ENCODE assay signal across 10 cellular contexts in the genomic region with DNA sequence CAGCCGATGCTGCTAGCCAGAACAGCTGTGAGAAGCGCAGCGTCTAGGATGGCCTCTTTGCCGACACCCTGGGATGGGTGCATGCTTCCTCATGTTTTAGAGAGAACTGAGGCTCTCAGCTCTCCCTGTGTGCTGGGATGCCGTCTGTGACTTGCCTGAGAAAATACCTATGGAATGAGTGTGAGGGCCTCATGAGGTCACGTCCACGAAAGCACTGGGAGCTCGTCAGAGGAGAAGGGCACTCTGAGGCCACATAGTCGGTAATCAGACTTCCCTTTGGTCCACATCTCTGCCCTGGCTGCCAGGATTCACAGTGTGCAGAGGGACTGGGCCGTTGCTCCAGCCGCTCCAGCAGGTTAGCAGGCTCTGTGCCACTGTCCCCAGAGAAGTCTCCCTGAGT. TPM values are rescaled to one million over a fixed set of nuclear protein-coding genes. Genes with fewer than 3 reads are reported as not detected.
DNase-seq lines count a peak whose midpoint lies in the region; ATAC-seq and TF ChIP-seq lines count a peak whose summit lies in the region.
"Had no signal": no experiment of that assay in that cellular context is flagged by ENCODE, and none has a peak within 500 bp of the region (broad histone marks: within the 10 kb centered on the region; RNA-seq: fewer than 3 reads in every experiment).

No MANE protein-coding gene starts in this region.

- peaks cover 49 to 66% of the 10 kb centered on the region in 2 donors for H3K4me1 ChIP-seq in gastrocnemius medialis

- intact Hi-C loops in gastrocnemius medialis (cut with DNase I; ENCODE audit: low total_unique reads): no loop called here

- no peaks in the 10 kb centered on the region for H3K27me3 ChIP-seq in gastrocnemius medialis

- no peak for TF ChIP-seq CTCF in WI38 (IDR thresholded peaks at IDR 0.05; ENCODE audit: low read depth, low read length)
- TF ChIP-seq CTCF in gastrocnemius medialis (IDR thresholded peaks at IDR 0.05 in 4 of 5, conservative IDR thresholded peaks at IDR 0.05 in 1 of 5): no peak

- no peaks in the 10 kb centered on the region for H3K9me3 ChIP-seq in gastrocnemius medialis

- no peaks in the 10 kb centered on the region for H3K36me3 ChIP-seq in gastrocnemius medialis

- peak overlapping the region in 2 of 4 donors; percentile 21 to 55 for H3K27ac ChIP-seq in gastrocnemius medialis

- DNase-seq in GM03348 (ENCODE audit: low spot score) (peak; percentile 67), glomerular visceral epithelial cell (ENCODE audit: extremely low spot score) (peak; percentile 66), gastrocnemius medialis (no peak), COLO668 (lab: John Stamatoyannopoulos, UW; ENCODE audit: unreplicated experiment) (no peak), NCI-H345 (lab: John Stamatoyannopoulos, UW) (no peak)
- no peak for DNase-seq in stimulated activated effector memory CD8-positive, alpha-beta T cell treated with anti-CD3 and anti-CD28 coated beads, Interleukin-12 subunit alpha, Interleukin-12 subunit beta, amount 100 ng/mL, for 72 hours (ENCODE audit: low spot score in 2 of 2)
- DNase-seq: activated naive CD8-positive, alpha-beta T cell treated with anti-CD3 and anti-CD28 coated beads, Interleukin-2, amount 10 ng/mL, durations not matched to agents 7 days and 5 days; T-cell had no signal

- peaks cover 6% of the 10 kb centered on the region for H3K36me3 Mint-ChIP-seq in stimulated activated effector memory CD8-positive, alpha-beta T cell treated with anti-CD3 and anti-CD28 coated beads, Interleukin-12 subunit alpha, Interleukin-12 subunit beta, amount 100 ng/mL, for 72 hours

- H3K9me3 Mint-ChIP-seq in stimulated activated effector memory CD8-positive, alpha-beta T cell treated with anti-CD3 and anti-CD28 coated beads, Interleukin-12 subunit alpha, Interleukin-12 subunit beta, amount 100 ng/mL, for 72 hours: no peaks in the 10 kb centered on the region
- H3K9me3 Mint-ChIP-seq: activated naive CD8-positive, alpha-beta T cell treated with anti-CD3 and anti-CD28 coated beads, Interleukin-2, amount 10 ng/mL, durations not matched to agents 7 days and 5 days; T-cell had no signal

- no peak overlapping the region for H3K27ac Mint-ChIP-seq in stimulated activated effector memory CD8-positive, alpha-beta T cell treated with anti-CD3 and anti-CD28 coated beads, Interleukin-12 subunit alpha, Interleukin-12 subunit beta, amount 100 ng/mL, for 72 hours
- H3K27ac Mint-ChIP-seq: activated naive CD8-positive, alpha-beta T cell treated with anti-CD3 and anti-CD28 coated beads, Interleukin-2, amount 10 ng/mL, durations not matched to agents 7 days and 5 days; T-cell had no signal

- H3K4me3 ChIP-seq in WI38 (ENCODE audit: low read depth, low read length): peak overlapping the region; percentile 17
- H3K4me3 ChIP-seq in gastrocnemius medialis: no peak overlapping the region

- H3K4me1 Mint-ChIP-seq in stimulated activated effector memory CD8-positive, alpha-beta T cell treated with anti-CD3 and anti-CD28 coated beads, Interleukin-12 subunit alpha, Interleukin-12 subunit beta, amount 100 ng/mL, for 72 hours: peaks cover 43% of the 10 kb centered on the region

- peak; percentile 7 to 31 for ATAC-seq in gastrocnemius medialis
- no peak for ATAC-seq in HG03521 (IDR thresholded peaks at IDR 0.05; ENCODE audit: unreplicated experiment)
- ATAC-seq in stimulated activated effector memory CD8-positive, alpha-beta T cell treated with anti-CD3 and anti-CD28 coated beads, Interleukin-12 subunit alpha, Interleukin-12 subunit beta, amount 100 ng/mL, for 72 hours: no peak
- ATAC-seq: T-cell had no signal

- no peak for TF ChIP-seq POLR2A in gastrocnemius medialis (IDR thresholded peaks at IDR 0.05)

- in situ Hi-C loops in gastrocnemius medialis (cut with MboI; ENCODE audit: low sequenced_read_pairs in 4 of 4): no loop called here

- H3K4me3 Mint-ChIP-seq in stimulated activated effector memory CD8-positive, alpha-beta T cell treated with anti-CD3 and anti-CD28 coated beads, Interleukin-12 subunit alpha, Interleukin-12 subunit beta, amount 100 ng/mL, for 72 hours: no peak overlapping the region
- H3K4me3 Mint-ChIP-seq: activated naive CD8-positive, alpha-beta T cell treated with anti-CD3 and anti-CD28 coated beads, Interleukin-2, amount 10 ng/mL, durations not matched to agents 7 days and 5 days; T-cell had no signal

RNA-seq across cellular contexts. Expression of a gene that starts 54.6 kb away (rescaled TPM):
- total RNA-seq in gastrocnemius medialis: 1 to 10 TPM; 6.0 to 9.8 (median 8.1) TPM

Comparison
In these comparisons a context has a peak if more than half of its experiments do, and no peak if none do; other contexts are left out.
1. DNase-seq: peak in GM03348 (single experiment) and glomerular visceral epithelial cell (single experiment); none in gastrocnemius medialis (0 of 2), COLO668 (single experiment), NCI-H345 (single experiment) and stimulated activated effector memory CD8-positive, alpha-beta T cell treated with anti-CD3 and anti-CD28 coated beads, Interleukin-12 subunit alpha, Interleukin-12 subunit beta, amount 100 ng/mL, for 72 hours (0 of 2).
2. ATAC-seq: peak in gastrocnemius medialis (2 of 2); none in HG03521 (single experiment) and stimulated activated effector memory CD8-positive, alpha-beta T cell treated with anti-CD3 and anti-CD28 coated beads, Interleukin-12 subunit alpha, Interleukin-12 subunit beta, amount 100 ng/mL, for 72 hours (single experiment).